25 cellular contexts compared by ENCODE assay signal in genomic region chr22:49112176-49112575, GRCh38.
DNase-seq lines count a peak whose midpoint lies in the region; ATAC-seq, FAIRE-seq and TF ChIP-seq lines count a peak whose summit lies in the region.
"Had no signal": no experiment of that assay in that cellular context is flagged by ENCODE, and none has a peak within 500 bp of the region (broad histone marks: within the 10 kb centered on the region; RNA-seq: fewer than 3 reads in every experiment).

No MANE protein-coding gene starts in this region.

- intact Hi-C loops in sigmoid colon (cut with DNase I) (no loop called here), vagina (cut with DNase I) (no loop called here)

- TF ChIP-seq RAD21 in H1 (IDR thresholded peaks at IDR 0.05 in 1 of 2, conservative IDR thresholded peaks at IDR 0.05 in 1 of 2; ENCODE audit: low read depth in 2 of 2, low read length in 2 of 2), result no peak

- no peak overlapping the region for H3K56ac ChIP-seq in H1 (replicated peaks; ENCODE audit: insufficient read length, low read depth, low read length)

- FAIRE-seq in H1 (lab: Jason Lieb, UNC), result no peak
- FAIRE-seq: A549, D721Med, GM12891, GM18507, H54 had no signal

- no peak overlapping the region for H3K9ac ChIP-seq in H1 (replicated peaks in 1 of 4; ENCODE audit: extremely low read depth in 1 of 4, low read depth in 3 of 4, low read length in 3 of 4)
- no peak overlapping the region for H3K9ac ChIP-seq in neuronal stem cell (ENCODE audit: low read depth, low read length, poor library complexity)
- H3K9ac ChIP-seq: BLaER1 treated with 17β-estradiol and CSF1 and Interleukin-3, amounts not matched to agents 10 nM and 100 nM had no signal

- H3K4me3 ChIP-seq in H7 (ENCODE audit: insufficient read depth, low read depth, low read length), result no peak overlapping the region
- H3K4me3 ChIP-seq in H1 (ENCODE audit: extremely low read depth in 1 of 4, insufficient read depth in 2 of 4, low read depth in 3 of 4, low read length in 4 of 4), result no peak overlapping the region
- no peak overlapping the region for H3K4me3 ChIP-seq in neuronal stem cell (ENCODE audit: low read length in 2 of 2)
- H3K4me3 ChIP-seq in sigmoid colon, result no peak overlapping the region
- no peak overlapping the region for H3K4me3 ChIP-seq in vagina
- H3K4me3 ChIP-seq: A549; BLaER1 treated with 17β-estradiol and CSF1 and Interleukin-3, amounts not matched to agents 10 nM and 100 nM; GM23338 had no signal

- TF ChIP-seq CTCF in H1 (IDR thresholded peaks at IDR 0.05; ENCODE audit: control extremely low read depth in 1 of 3, insufficient read depth in 1 of 3, low read depth in 1 of 3, low read length in 3 of 3) (no peak), sigmoid colon (IDR thresholded peaks at IDR 0.05) (no peak), vagina (IDR thresholded peaks at IDR 0.05) (no peak)

- H4K91ac ChIP-seq in H1 (replicated peaks; ENCODE audit: insufficient read length, low read length), result no peak overlapping the region
- no peak overlapping the region for H4K91ac ChIP-seq in neuronal stem cell (ENCODE audit: low read depth, low read length, poor library complexity)

- H3K4me2 ChIP-seq in H1 (ENCODE audit: insufficient read depth in 1 of 2, low read depth in 2 of 2, low read length in 2 of 2) (no peak overlapping the region), neuronal stem cell (ENCODE audit: insufficient read depth, low read length, poor library complexity, severe bottlenecking) (no peak overlapping the region)
- H3K4me2 ChIP-seq: A549; BLaER1 treated with 17β-estradiol and CSF1 and Interleukin-3, amounts not matched to agents 10 nM and 100 nM; GM23338 had no signal

- H4K8ac ChIP-seq in H1 (ENCODE audit: extremely low read depth, insufficient read depth, low read length), result peak overlapping the region; percentile 57
- H4K8ac ChIP-seq in neuronal stem cell (ENCODE audit: low read depth, low read length), result no peak overlapping the region

- H2BK20ac ChIP-seq in H1 (ENCODE audit: low read length), result no peak overlapping the region

- H3K36me3 ChIP-seq in H7 (replicated peaks; ENCODE audit: control insufficient read depth, insufficient read depth, low read length) (no peaks in the 10 kb centered on the region), H1 (ENCODE audit: control insufficient read depth in 2 of 4, insufficient read depth in 4 of 4, low read length in 3 of 4) (no peaks in the 10 kb centered on the region), neuronal stem cell (replicated peaks in 1 of 2; ENCODE audit: control insufficient read depth in 2 of 2, insufficient read depth in 2 of 2, low read length in 2 of 2) (no peaks in the 10 kb centered on the region), sigmoid colon (no peaks in the 10 kb centered on the region), vagina (no peaks in the 10 kb centered on the region)
- H3K36me3 ChIP-seq: BE2C; BLaER1 treated with 17β-estradiol and CSF1 and Interleukin-3, amounts not matched to agents 10 nM and 100 nM had no signal

- ATAC-seq in HG02938 (IDR thresholded peaks at IDR 0.05; ENCODE audit: unreplicated experiment), result no peak
- ATAC-seq: A549, GM23338 had no signal

- H3K14ac ChIP-seq in H1 (ENCODE audit: insufficient read length) (no peak overlapping the region), neuronal stem cell (ENCODE audit: low read length) (no peak overlapping the region)

- H4K5ac ChIP-seq in H1 (ENCODE audit: insufficient read length, low read depth, low read length), result no peak overlapping the region

- H2BK5ac ChIP-seq in H1 (ENCODE audit: low read depth, low read length) (no peak overlapping the region), neuronal stem cell (ENCODE audit: low read length) (no peak overlapping the region)

- H3K9me3 ChIP-seq in H1 (ENCODE audit: insufficient read depth in 2 of 2, low read depth in 1 of 2, low read length in 1 of 2), result no peaks in the 10 kb centered on the region
- H3K9me3 ChIP-seq in neuronal stem cell (replicated peaks in 1 of 2; ENCODE audit: control insufficient read depth in 2 of 2, insufficient read depth in 1 of 2, low read depth in 1 of 2, low read length in 2 of 2), result peaks cover 0 to 1% of the 10 kb centered on the region in 2 donors
- H3K9me3 ChIP-seq in sigmoid colon, result no peaks in the 10 kb centered on the region
- H3K9me3 ChIP-seq in vagina, result no peaks in the 10 kb centered on the region
- H3K9me3 ChIP-seq: A549; BLaER1 treated with 17β-estradiol and CSF1 and Interleukin-3, amounts not matched to agents 10 nM and 100 nM had no signal

- no peaks in the 10 kb centered on the region for H3K79me1 ChIP-seq in H1 (ENCODE audit: low read depth, low read length)
- H3K79me1 ChIP-seq in neuronal stem cell (ENCODE audit: low read depth, low read length), result no peaks in the 10 kb centered on the region

- CTCF ChIA-PET in H1 (lab: Charles Lee; ENCODE audit: partially characterized antibody), result interaction anchor here (0.9 kb wide), 1 partner anchor 193 kb away, joined by 3 read pairs; no protein-coding TSS in a partner anchor

- H2AK5ac ChIP-seq in H1 (ENCODE audit: low read depth, low read length) (no peak overlapping the region), neuronal stem cell (ENCODE audit: low read depth, low read length) (peak overlapping the region; percentile 64)

- H2BK15ac ChIP-seq in H1 (ENCODE audit: low read length) (no peak overlapping the region), neuronal stem cell (ENCODE audit: low read length) (no peak overlapping the region)

- H3K18ac ChIP-seq in H1 (ENCODE audit: extremely low read depth, low read length) (no peak overlapping the region), neuronal stem cell (ENCODE audit: low read length) (no peak overlapping the region)

- no peaks in the 10 kb centered on the region for H3K23me2 ChIP-seq in H1 (ENCODE audit: low read depth, low read length)

- no peaks in the 10 kb centered on the region for H3K79me2 ChIP-seq in H1 (ENCODE audit: control insufficient read depth in 1 of 2, insufficient read depth in 2 of 2, low read length in 2 of 2)

- TF ChIP-seq POLR2A in H1 (IDR thresholded peaks at IDR 0.05; ENCODE audit: control extremely low read depth in 1 of 2, low read depth in 2 of 2, low read length in 2 of 2), result no peak
- no peak for TF ChIP-seq POLR2A in sigmoid colon (IDR thresholded peaks at IDR 0.05)
- TF ChIP-seq POLR2A in vagina (IDR thresholded peaks at IDR 0.05), result no peak

- no peak overlapping the region for H3K4ac ChIP-seq in H1 (replicated peaks; ENCODE audit: insufficient read length, low read depth, low read length)
- H3K4ac ChIP-seq in neuronal stem cell (ENCODE audit: low read length), result no peak overlapping the region

- H3K23ac ChIP-seq in H1 (ENCODE audit: insufficient read length) (no peak overlapping the region), neuronal stem cell (ENCODE audit: low read depth, low read length, poor library complexity) (no peak overlapping the region)

- H2AFZ ChIP-seq in H1 (ENCODE audit: low read length) (no peak overlapping the region), neuronal stem cell (ENCODE audit: low read length) (no peak overlapping the region)
- H2AFZ ChIP-seq: GM23338 had no signal

- H3K27ac ChIP-seq in H1 (ENCODE audit: low read depth, low read length) (no peak overlapping the region), neuronal stem cell (replicated peaks; ENCODE audit: low read length) (no peak overlapping the region), sigmoid colon (no peak overlapping the region), vagina (no peak overlapping the region)
- H3K27ac ChIP-seq: A549; BLaER1 treated with 17β-estradiol and CSF1 and Interleukin-3, amounts not matched to agents 10 nM and 100 nM had no signal

- TF ChIP-seq EP300 in H1 (IDR thresholded peaks at IDR 0.05; ENCODE audit: borderline replicate concordance in 1 of 2, low read depth in 2 of 2, low read length in 2 of 2), result no peak
- TF ChIP-seq EP300 in sigmoid colon (IDR thresholded peaks at IDR 0.05), result no peak

- DNase-seq in H7, result peak; percentile 16
- no peak for DNase-seq in H1 (ENCODE audit: low read depth in 1 of 2, low spot score in 2 of 2)
- no peak for DNase-seq in neuronal stem cell (ENCODE audit: low spot score)
- DNase-seq in sigmoid colon, result peak; percentile 33
- DNase-seq in stimulated activated CD4-positive, alpha-beta T cell treated with anti-CD3 and anti-CD28 coated beads, Interleukin-4, amount 100 ng/mL, for 24 hours, result no peak
- no peak for DNase-seq in vagina (ENCODE audit: extremely low spot score in 2 of 2)
- DNase-seq: 8988T; ACHN; AML-193; BE2C; CD4-positive, alpha-beta T cell; CD8-positive, alpha-beta memory T cell; DMS 273 treated with DMSO at 0.1 percent for 48 hours; DMS79; EL; GDM1; HCEC 1CT had no signal

- 98% methylated on average over 15 of the region's 15 CpGs; no CpG with 5 or more reads in 1 of the 2 experiments for WGBS in H1 (ENCODE audit: extremely low coverage in 1 of 2, insufficient coverage in 1 of 2, insufficient read length in 1 of 2, insufficient replicate concordance in 2 of 2, low coverage in 1 of 2, low lambda C conversion rate in 2 of 2, missing lambda C conversion rate in 1 of 2), 2 experiments
- WGBS in neuronal stem cell (ENCODE audit: extremely low coverage in 2 of 2, insufficient read length in 2 of 2, insufficient replicate concordance in 1 of 2), 2 donors, result no CpG with 5 or more reads among the region's 15 CpGs
- 79 to 88% methylated on average over 15 of the region's 15 CpGs for WGBS in sigmoid colon, 2 donors

- H2BK12ac ChIP-seq in H1 (ENCODE audit: low read depth, low read length), result no peak overlapping the region
- H2BK12ac ChIP-seq in neuronal stem cell (ENCODE audit: low read length), result no peak overlapping the region

- POLR2A ChIA-PET in H1 (lab: Charles Lee; ENCODE audit: partially characterized antibody), result no interaction called here

- H3K27me3 ChIP-seq in H7 (ENCODE audit: control insufficient read depth, insufficient read depth, low read length), result no peaks in the 10 kb centered on the region
- no peaks in the 10 kb centered on the region for H3K27me3 ChIP-seq in H1 (replicated peaks in 1 of 4; ENCODE audit: control insufficient read depth in 3 of 4, extremely low read depth in 1 of 4, insufficient read depth in 3 of 4, low read length in 3 of 4)
- no peaks in the 10 kb centered on the region for H3K27me3 ChIP-seq in neuronal stem cell (ENCODE audit: control insufficient read depth in 3 of 3, insufficient read depth in 3 of 3, low read depth in 1 of 3, low read length in 3 of 3)
- peaks cover 0 to 38% (median 0%) of the 10 kb centered on the region in 3 donors for H3K27me3 ChIP-seq in sigmoid colon
- H3K27me3 ChIP-seq in vagina, result no peaks in the 10 kb centered on the region
- H3K27me3 ChIP-seq: BE2C; BLaER1 treated with 17β-estradiol and CSF1 and Interleukin-3, amounts not matched to agents 10 nM and 100 nM had no signal

- H3K4me1 ChIP-seq in H1 (replicated peaks in 1 of 4; ENCODE audit: control insufficient read depth in 3 of 4, insufficient read depth in 4 of 4, low read length in 3 of 4) (no peaks in the 10 kb centered on the region), neuronal stem cell (ENCODE audit: control insufficient read depth in 2 of 2, insufficient read depth in 1 of 2, low read depth in 1 of 2, low read length in 2 of 2) (no peaks in the 10 kb centered on the region), sigmoid colon (no peaks in the 10 kb centered on the region), vagina (no peaks in the 10 kb centered on the region)
- H3K4me1 ChIP-seq: A549; BE2C; BLaER1 treated with 17β-estradiol and CSF1 and Interleukin-3, amounts not matched to agents 10 nM and 100 nM had no signal

- H2BK120ac ChIP-seq in H1 (replicated peaks; ENCODE audit: low read depth, low read length), result no peak overlapping the region
- no peak overlapping the region for H2BK120ac ChIP-seq in neuronal stem cell (ENCODE audit: low read depth, low read length)

- H4K20me1 ChIP-seq in H1 (replicated peaks in 1 of 2; ENCODE audit: control insufficient read depth in 1 of 2, insufficient read depth in 2 of 2, low read length in 2 of 2), result peaks cover 0 to 3% of the 10 kb centered on the region in 2 experiments

Comparison
In these comparisons a context has a peak if more than half of its experiments do, and no peak if none do; other contexts are left out.
1. DNase-seq: peak in H7 (single experiment) and sigmoid colon (single experiment); none in H1 (0 of 2), neuronal stem cell (single experiment), stimulated activated CD4-positive, alpha-beta T cell treated with anti-CD3 and anti-CD28 coated beads, Interleukin-4, amount 100 ng/mL, for 24 hours (single experiment) and vagina (0 of 2).